Comparison of ENCODE assay signal across 10 cellular contexts in genomic region chr14:68676511-68676943, GRCh38.
DNase-seq lines count a peak whose midpoint lies in the region; ATAC-seq, FAIRE-seq and TF ChIP-seq lines count a peak whose summit lies in the region.
"Had no signal": no experiment of that assay in that cellular context is flagged by ENCODE, and none has a peak within 500 bp of the region (broad histone marks: within the 10 kb centered on the region; RNA-seq: fewer than 3 reads in every experiment).

No MANE protein-coding gene starts in this region.

- peaks cover 52% of the 10 kb centered on the region for H3K4me1 ChIP-seq in foreskin keratinocyte
- H3K4me1 ChIP-seq in thyroid gland: peaks cover 20 to 39% of the 10 kb centered on the region in 2 donors

- CTCF ChIA-PET in HEK293T (lab: Yijun Ruan, JAX): no interaction called here

- H3K9me3 ChIP-seq in thyroid gland: no peaks in the 10 kb centered on the region

- H3K4me3 ChIP-seq in thyroid gland (replicated peaks in 1 of 3): no peak overlapping the region
- H3K4me3 ChIP-seq: coronary artery had no signal

- TF ChIP-seq EP300 in Ishikawa (IDR thresholded peaks at IDR 0.05; ENCODE audit: borderline replicate concordance): peak; percentile 84

- no peaks in the 10 kb centered on the region for H3K36me3 ChIP-seq in thyroid gland

- POLR2A ChIA-PET in HEK293T (lab: Yijun Ruan, JAX): no interaction called here

- DNase-seq in NCI-H69 (lab: John Stamatoyannopoulos, UW) (peak; percentile 96), foreskin keratinocyte (peak; percentile 99 to 100), thyroid gland (peak; percentile 65 to 69), HEK293T (ENCODE audit: extremely low spot score) (no peak), HuH-7.5 (ENCODE audit: low spot score) (no peak), GM12891 (ENCODE audit: insufficient read length, low spot score) (no peak)
- DNase-seq: right cardiac atrium had no signal

- intact Hi-C loops in thyroid gland (cut with DNase I): no loop called here

- FAIRE-seq in GM12891 (lab: Jason Lieb, UNC): no peak
- FAIRE-seq: islet of Langerhans had no signal

- TF ChIP-seq POLR2A in thyroid gland (IDR thresholded peaks at IDR 0.05) (no peak), GM12891 (IDR thresholded peaks at IDR 0.05; ENCODE audit: low read depth, low read length) (no peak)

- H3K27ac ChIP-seq in foreskin keratinocyte: peak overlapping the region; percentile 92
- H3K27ac ChIP-seq in thyroid gland: peak overlapping the region in 1 of 3 donors; percentile 3
- H3K27ac ChIP-seq: coronary artery had no signal

- TF ChIP-seq CTCF in foreskin keratinocyte (conservative IDR thresholded peaks at IDR 0.05) (peak; percentile 61), thyroid gland (IDR thresholded peaks at IDR 0.05) (no peak)

- peak; percentile 87 for ATAC-seq in foreskin keratinocyte
- ATAC-seq: right cardiac atrium had no signal

- H3K27me3 ChIP-seq in foreskin keratinocyte (no peaks in the 10 kb centered on the region), thyroid gland (no peaks in the 10 kb centered on the region)

- 46 to 66% methylated on average over 8 to 11 of the region's 11 CpGs for WGBS in thyroid gland, 2 donors

- TF ChIP-seq RAD21 in Ishikawa (IDR thresholded peaks at IDR 0.05; ENCODE audit: low read depth): peak; percentile 41

TF ChIP-seq in Ishikawa, 13 proteins besides CTCF, POLR2A, EP300 and RAD21 (continues in another document):
- no peak for TF ChIP-seq REST (IDR thresholded peaks at IDR 0.05; ENCODE audit: low read depth)
- peak; percentile 78 for TF ChIP-seq TEAD4 (IDR thresholded peaks at IDR 0.05)
- TF ChIP-seq ZBTB7A (IDR thresholded peaks at IDR 0.05; ENCODE audit: low read depth): no peak; the same call in 1 of the 2 replicates
- TF ChIP-seq NFIC (IDR thresholded peaks at IDR 0.05): peak; percentile 52
- TF ChIP-seq YY1 (IDR thresholded peaks at IDR 0.05; ENCODE audit: low read depth): peak; percentile 68
- peak; percentile 53; the same call in 1 of the 2 replicates for TF ChIP-seq FOXM1 (IDR thresholded peaks at IDR 0.05; ENCODE audit: borderline replicate concordance, low read depth)
- TF ChIP-seq CREB1 (IDR thresholded peaks at IDR 0.05; ENCODE audit: low read depth): no peak

TF ChIP-seq in HEK293T, 16 proteins besides CTCF, POLR2A, EP300 and RAD21:
- TF ChIP-seq FOXK2 (IDR thresholded peaks at IDR 0.05) (no peak), HDGF (IDR thresholded peaks at IDR 0.05; ENCODE audit: borderline replicate concordance) (no peak), ZNF384 (IDR thresholded peaks at IDR 0.05) (no peak), CTBP1 (IDR thresholded peaks at IDR 0.05; ENCODE audit: borderline replicate concordance) (no peak), FOXA1 (IDR thresholded peaks at IDR 0.05) (no peak), NFRKB (IDR thresholded peaks at IDR 0.05) (no peak), TARDBP (IDR thresholded peaks at IDR 0.05) (no peak), L3MBTL2 (conservative IDR thresholded peaks at IDR 0.05) (no peak), SUZ12 (IDR thresholded peaks at IDR 0.05) (no peak), BHLHE40 (IDR thresholded peaks at IDR 0.05; ENCODE audit: borderline replicate concordance) (no peak), FOXM1 (IDR thresholded peaks at IDR 0.05; ENCODE audit: borderline replicate concordance) (no peak), LEF1 (IDR thresholded peaks at IDR 0.05; ENCODE audit: borderline replicate concordance) (no peak), ARNT (IDR thresholded peaks at IDR 0.05) (no peak), ELF4 (IDR thresholded peaks at IDR 0.05) (no peak), SP1 (IDR thresholded peaks at IDR 0.05) (no peak)
- TF ChIP-seq, protein P1, sequence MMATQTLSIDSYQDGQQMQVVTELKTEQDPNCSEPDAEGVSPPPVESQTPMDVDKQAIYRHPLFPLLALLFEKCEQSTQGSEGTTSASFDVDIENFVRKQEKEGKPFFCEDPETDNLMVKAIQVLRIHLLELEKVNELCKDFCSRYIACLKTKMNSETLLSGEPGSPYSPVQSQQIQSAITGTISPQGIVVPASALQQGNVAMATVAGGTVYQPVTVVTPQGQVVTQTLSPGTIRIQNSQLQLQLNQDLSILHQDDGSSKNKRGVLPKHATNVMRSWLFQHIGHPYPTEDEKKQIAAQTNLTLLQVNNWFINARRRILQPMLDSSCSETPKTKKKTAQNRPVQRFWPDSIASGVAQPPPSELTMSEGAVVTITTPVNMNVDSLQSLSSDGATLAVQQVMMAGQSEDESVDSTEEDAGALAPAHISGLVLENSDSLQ (IDR thresholded peaks at IDR 0.05): no peak
TF ChIP-seq in HEK293T: peak in this region for 0.

TF ChIP-seq in GM12891, 5 proteins besides CTCF, POLR2A, EP300 and RAD21:
- TF ChIP-seq POLR2AphosphoS5 (IDR thresholded peaks at IDR 0.05; ENCODE audit: low read depth, low read length) (no peak), PAX5 (IDR thresholded peaks at IDR 0.05; ENCODE audit: insufficient read depth, low read length, severe bottlenecking) (no peak), POU2F2 (IDR thresholded peaks at IDR 0.05; ENCODE audit: low read depth, low read length) (no peak), TAF1 (IDR thresholded peaks at IDR 0.05; ENCODE audit: low read depth, low read length) (no peak), SPI1 (IDR thresholded peaks at IDR 0.05; ENCODE audit: low read depth, low read length) (no peak)

Comparison
In these comparisons a context has a peak if more than half of its experiments do, and no peak if none do; other contexts are left out.
1. DNase-seq: peak in NCI-H69 (single experiment), foreskin keratinocyte (2 of 2) and thyroid gland (2 of 2); none in HEK293T (single experiment), HuH-7.5 (single experiment) and GM12891 (single experiment).